ENCODE assay signal across 14 cellular contexts in the genomic region with DNA sequence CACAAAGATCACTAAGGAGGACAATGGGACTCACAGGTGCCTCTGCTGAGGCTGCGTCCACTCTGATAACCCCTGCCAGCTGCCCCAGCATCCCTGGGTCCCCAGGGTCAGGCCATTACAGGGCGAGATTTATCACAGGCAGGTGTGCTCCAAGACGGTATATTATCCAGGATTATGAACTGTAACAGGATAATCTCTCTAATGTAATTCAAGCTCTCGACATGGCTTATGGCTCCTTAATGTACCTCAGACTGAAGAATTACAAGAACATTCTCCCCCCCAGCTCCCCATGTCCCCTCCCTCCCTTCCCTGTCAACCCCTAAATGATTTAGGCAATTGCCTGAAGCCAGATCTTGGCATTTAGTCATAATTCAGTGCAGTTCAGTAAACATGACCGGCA.
DNase-seq lines count a peak whose midpoint lies in the region; ATAC-seq and TF ChIP-seq lines count a peak whose summit lies in the region.
"Had no signal": no experiment of that assay in that cellular context is flagged by ENCODE, and none has a peak within 500 bp of the region (broad histone marks: within the 10 kb centered on the region; RNA-seq: fewer than 3 reads in every experiment).

No MANE protein-coding gene starts in this region.

- H3K36me3 Mint-ChIP-seq in WTC11 = peaks cover 5% of the 10 kb centered on the region; the same call in 1 of the 2 replicates

- POLR2A ChIA-PET in WTC11 (lab: Charles Lee) = no interaction called here

- no peaks in the 10 kb centered on the region; the same call in 1 of the 2 replicates for H3K4me1 Mint-ChIP-seq in WTC11

- peak; percentile 73 for DNase-seq in DMS79 treated with DMSO at 0.1 percent for 48 hours (lab: John Stamatoyannopoulos, UW)
- peak; percentile 82 for DNase-seq in NCI-H1436 treated with DMSO at 0.1 percent for 48 hours (lab: John Stamatoyannopoulos, UW)
- peak; percentile 95 for DNase-seq in NCI-H524 treated with DMSO at 0.1 percent for 48 hours (lab: John Stamatoyannopoulos, UW)
- peak; percentile 88 for DNase-seq in left kidney (ENCODE audit: low read depth, low spot score)
- no peak for DNase-seq in WTC11 (ENCODE audit: low spot score)
- DNase-seq in H4 (ENCODE audit: low spot score) = no peak
- DNase-seq in GDM1 (lab: John Stamatoyannopoulos, UW) = no peak
- DNase-seq: HCEC 1CT, NCI-H2107, NCI-H446, NCI-H774, SHP77 treated with DMSO at 0.1 percent for 48 hours, T-helper 2 cell had no signal

- CTCF ChIA-PET in WTC11 (lab: Charles Lee) = interaction anchor here (0.8 to 3.1 kb wide), 6 partner anchors 21 to 262 kb away, joined by 3 to 17 read pairs (median 4); no protein-coding TSS in a partner anchor

- no peak for TF ChIP-seq CTCF in WTC11 (IDR thresholded peaks at IDR 0.05)

- peaks cover 5% of the 10 kb centered on the region for H3K9me3 Mint-ChIP-seq in WTC11

- no peak overlapping the region for H3K4me3 Mint-ChIP-seq in WTC11

- peaks cover 63% of the 10 kb centered on the region for H3K27me3 Mint-ChIP-seq in WTC11 (ENCODE audit: low read depth)

- H3K27ac Mint-ChIP-seq in WTC11 = no peak overlapping the region

- ATAC-seq in GM18517 (IDR thresholded peaks at IDR 0.05; ENCODE audit: unreplicated experiment) = no peak
- ATAC-seq in WTC11 = no peak

TF ChIP-seq in WTC11, 78 proteins besides CTCF, POLR2A, EP300 and RAD21:
- TF ChIP-seq ZNF219 (CRISPR knock-in tag; IDR thresholded peaks at IDR 0.05; ENCODE audit: borderline replicate concordance) = no peak
TF ChIP-seq in WTC11: peak in this region for 0.

Comparison
In these comparisons a context has a peak if more than half of its experiments do, and no peak if none do; other contexts are left out.
1. DNase-seq: peak in DMS79 treated with DMSO at 0.1 percent for 48 hours (single experiment), NCI-H1436 treated with DMSO at 0.1 percent for 48 hours (single experiment), NCI-H524 treated with DMSO at 0.1 percent for 48 hours (single experiment) and left kidney (single experiment); none in WTC11 (single experiment), H4 (single experiment) and GDM1 (single experiment).